In genomic region chr16:84617068-84617630, GRCh38 we compare ENCODE assay signal across 8 cellular contexts. TPM values are rescaled to one million over a fixed set of nuclear protein-coding genes. Genes with fewer than 3 reads are reported as not detected.
DNase-seq lines count a peak whose midpoint lies in the region; ATAC-seq, FAIRE-seq and TF ChIP-seq lines count a peak whose summit lies in the region.

No MANE protein-coding gene starts in this region.

- H3K4me1 ChIP-seq in neuronal stem cell (ENCODE audit: control insufficient read depth in 2 of 2, insufficient read depth in 1 of 2, low read depth in 1 of 2, low read length in 2 of 2) = peaks cover 28 to 35% of the 10 kb centered on the region in 2 donors

- CTCF ChIA-PET in AG04449 (lab: Yijun Ruan, JAX) = interaction anchor here (1.1 to 18.6 kb wide), 6 partner anchors 12 to 109 kb away, joined by 4 to 446 read pairs (median 6); partner anchors contain the start of gene MEAK7
- CTCF ChIA-PET in activated CD4-positive, alpha-beta memory T cell treated with anti-CD3 and anti-CD28 coated beads for 36 hours (lab: Charles Lee) = interaction anchor here (1.0 to 8.9 kb wide), 7 partner anchors 9 to 108 kb away, joined by 3 to 247 read pairs (median 5); partner anchors contain the start of gene MEAK7

- no peak for TF ChIP-seq POLR2A in H54 (IDR thresholded peaks at IDR 0.05; ENCODE audit: low read depth, low read length)

- no peaks in the 10 kb centered on the region for H3K27me3 ChIP-seq in neuronal stem cell (ENCODE audit: control insufficient read depth in 3 of 3, insufficient read depth in 3 of 3, low read depth in 1 of 3, low read length in 3 of 3)

- peak overlapping the region; percentile 88 for H3K23ac ChIP-seq in neuronal stem cell (ENCODE audit: low read depth, low read length, poor library complexity)

- DNase-seq in AG04449 (ENCODE audit: low read depth, low spot score) = no peak
- peak; percentile 75 for DNase-seq in activated CD4-positive, alpha-beta memory T cell treated with anti-CD3 and anti-CD28 coated beads for 36 hours
- DNase-seq in neuronal stem cell (ENCODE audit: low spot score) = no peak
- DNase-seq in NCI-H446 treated with DMSO at 0.1 percent for 48 hours (lab: John Stamatoyannopoulos, UW) = no peak
- no peak for DNase-seq in H54 (ENCODE audit: insufficient read length, low spot score)

- H2AFZ ChIP-seq in neuronal stem cell (ENCODE audit: low read length) = no peak overlapping the region

- TF ChIP-seq CTCF in AG04449 (IDR thresholded peaks at IDR 0.05; ENCODE audit: insufficient read depth, low read length, missing control alignments) = no peak

- POLR2A ChIA-PET in AG04449 (lab: Yijun Ruan, JAX) = interaction anchor here (0.7 to 6.2 kb wide), 7 partner anchors 13 to 111 kb away, joined by 3 to 61 read pairs (median 8); partner anchors contain the start of gene KLHL36
- POLR2A ChIA-PET in activated CD4-positive, alpha-beta memory T cell treated with anti-CD3 and anti-CD28 coated beads for 36 hours (lab: Charles Lee) = interaction anchor here (0.9 to 7.0 kb wide), 10 partner anchors 9 to 111 kb away, joined by 3 to 54 read pairs (median 4); no protein-coding TSS in a partner anchor

- H3K4me3 ChIP-seq in AG04449 (ENCODE audit: low read depth, low read length) (peak overlapping the region; percentile 65), neuronal stem cell (ENCODE audit: low read length in 2 of 2) (peak overlapping the region; percentile 72 to 99)

- peaks cover 10% of the 10 kb centered on the region for H3K79me1 ChIP-seq in neuronal stem cell (ENCODE audit: low read depth, low read length)

- H2BK120ac ChIP-seq in neuronal stem cell (ENCODE audit: low read depth, low read length) = peak overlapping the region; percentile 27

- H2BK12ac ChIP-seq in neuronal stem cell (ENCODE audit: low read length) = no peak overlapping the region

- peak overlapping the region; percentile 91 for H3K9ac ChIP-seq in neuronal stem cell (ENCODE audit: low read depth, low read length, poor library complexity)

- WGBS in neuronal stem cell (ENCODE audit: extremely low coverage in 2 of 2, insufficient read length in 2 of 2, insufficient replicate concordance in 1 of 2), 2 donors = no CpG with 5 or more reads among the region's 30 CpGs

- FAIRE-seq in H54 (lab: Jason Lieb, UNC) = no peak

- no peaks in the 10 kb centered on the region for H3K27me3 Mint-ChIP-seq in activated CD4-positive, alpha-beta memory T cell treated with anti-CD3 and anti-CD28 coated beads for 36 hours

- H3K36me3 ChIP-seq in neuronal stem cell (replicated peaks in 1 of 2; ENCODE audit: control insufficient read depth in 2 of 2, insufficient read depth in 2 of 2, low read length in 2 of 2) = peaks cover 10 to 46% of the 10 kb centered on the region in 2 donors

- H3K14ac ChIP-seq in neuronal stem cell (ENCODE audit: low read length) = no peak overlapping the region

- peak overlapping the region; percentile 94 for H3K18ac ChIP-seq in neuronal stem cell (ENCODE audit: low read length)

- H3K4me3 Mint-ChIP-seq in activated CD4-positive, alpha-beta memory T cell treated with anti-CD3 and anti-CD28 coated beads for 36 hours = peak overlapping the region; percentile 93

- H3K9me3 ChIP-seq in neuronal stem cell (replicated peaks in 1 of 2; ENCODE audit: control insufficient read depth in 2 of 2, insufficient read depth in 1 of 2, low read depth in 1 of 2, low read length in 2 of 2) = no peaks in the 10 kb centered on the region

- H3K4me1 Mint-ChIP-seq in activated CD4-positive, alpha-beta memory T cell treated with anti-CD3 and anti-CD28 coated beads for 36 hours (ENCODE audit: low read depth) = peaks cover 44% of the 10 kb centered on the region

- H3K4ac ChIP-seq in neuronal stem cell (ENCODE audit: low read length) = peak overlapping the region; percentile 40

- H3K27ac Mint-ChIP-seq in activated CD4-positive, alpha-beta memory T cell treated with anti-CD3 and anti-CD28 coated beads for 36 hours = peak overlapping the region; percentile 86

- peak overlapping the region; percentile 84 for H3K4me2 ChIP-seq in neuronal stem cell (ENCODE audit: insufficient read depth, low read length, poor library complexity, severe bottlenecking)

- peak overlapping the region; percentile 60 for H2AK5ac ChIP-seq in neuronal stem cell (ENCODE audit: low read depth, low read length)

- no peak overlapping the region for H4K8ac ChIP-seq in neuronal stem cell (ENCODE audit: low read depth, low read length)

- peak; percentile 39 for ATAC-seq in GM18909 (IDR thresholded peaks at IDR 0.05; ENCODE audit: poor library complexity, unreplicated experiment)
- ATAC-seq in HG03378 (IDR thresholded peaks at IDR 0.05; ENCODE audit: unreplicated experiment) = peak; percentile 29
- ATAC-seq in esophagus mucosa = peak; percentile 39

- no peaks in the 10 kb centered on the region for H3K9me3 Mint-ChIP-seq in activated CD4-positive, alpha-beta memory T cell treated with anti-CD3 and anti-CD28 coated beads for 36 hours

- H3K27ac ChIP-seq in neuronal stem cell (replicated peaks; ENCODE audit: low read length) = no peak overlapping the region

- H4K91ac ChIP-seq in neuronal stem cell (ENCODE audit: low read depth, low read length, poor library complexity) = no peak overlapping the region

- H2BK15ac ChIP-seq in neuronal stem cell (ENCODE audit: low read length) = peak overlapping the region; percentile 77

- H2BK5ac ChIP-seq in neuronal stem cell (ENCODE audit: low read length) = peak overlapping the region; percentile 47

- H3K36me3 Mint-ChIP-seq in activated CD4-positive, alpha-beta memory T cell treated with anti-CD3 and anti-CD28 coated beads for 36 hours = peaks cover 35% of the 10 kb centered on the region

- intact Hi-C loops in activated CD4-positive, alpha-beta memory T cell treated with anti-CD3 and anti-CD28 coated beads for 36 hours (cut with micrococcal nuclease) = loop anchor here (1.0 to 2.0 kb wide), 3 partner anchors 65 to 110 kb away; no protein-coding TSS in a partner anchor

RNA-seq across cellular contexts. Expression of gene COTL1, which starts 0.7 kb away (rescaled TPM):
- total RNA-seq in activated CD4-positive, alpha-beta memory T cell treated with anti-CD3 and anti-CD28 coated beads for 36 hours = 100 to 1,000 TPM; 358 to 364 TPM
- 16.3 TPM for total RNA-seq in esophagus mucosa
- 222 TPM for polyA plus RNA-seq in neuronal stem cell (2013, experiment 1 of 2)
- polyA plus RNA-seq in neuronal stem cell (2013, experiment 2 of 2) = 221 TPM

RNA-seq across cellular contexts. Expression of gene KLHL36, which starts 31.2 kb away (rescaled TPM):
- 10 to 100 TPM; 56.1 to 56.8 TPM for total RNA-seq in activated CD4-positive, alpha-beta memory T cell treated with anti-CD3 and anti-CD28 coated beads for 36 hours
- total RNA-seq in esophagus mucosa = 26.3 TPM
- polyA plus RNA-seq in neuronal stem cell (2013, experiment 1 of 2) = 7.4 TPM
- polyA plus RNA-seq in neuronal stem cell (2013, experiment 2 of 2) = 8.0 TPM

Comparison
In these comparisons a context has a peak if more than half of its experiments do, and no peak if none do; other contexts are left out.
1. RNA of gene COTL1, which starts 0.7 kb away (total RNA-seq): 358 to 364 TPM in activated CD4-positive, alpha-beta memory T cell treated with anti-CD3 and anti-CD28 coated beads for 36 hours; 16.3 TPM in esophagus mucosa (single experiment); every median in the first group is over 10 times any median in the second.
2. Peak in every context shown above with its lines, with median percentiles within 50 percentile points of each other: ATAC-seq.